ENCODE assay signal across 24 cellular contexts in the genomic region with DNA sequence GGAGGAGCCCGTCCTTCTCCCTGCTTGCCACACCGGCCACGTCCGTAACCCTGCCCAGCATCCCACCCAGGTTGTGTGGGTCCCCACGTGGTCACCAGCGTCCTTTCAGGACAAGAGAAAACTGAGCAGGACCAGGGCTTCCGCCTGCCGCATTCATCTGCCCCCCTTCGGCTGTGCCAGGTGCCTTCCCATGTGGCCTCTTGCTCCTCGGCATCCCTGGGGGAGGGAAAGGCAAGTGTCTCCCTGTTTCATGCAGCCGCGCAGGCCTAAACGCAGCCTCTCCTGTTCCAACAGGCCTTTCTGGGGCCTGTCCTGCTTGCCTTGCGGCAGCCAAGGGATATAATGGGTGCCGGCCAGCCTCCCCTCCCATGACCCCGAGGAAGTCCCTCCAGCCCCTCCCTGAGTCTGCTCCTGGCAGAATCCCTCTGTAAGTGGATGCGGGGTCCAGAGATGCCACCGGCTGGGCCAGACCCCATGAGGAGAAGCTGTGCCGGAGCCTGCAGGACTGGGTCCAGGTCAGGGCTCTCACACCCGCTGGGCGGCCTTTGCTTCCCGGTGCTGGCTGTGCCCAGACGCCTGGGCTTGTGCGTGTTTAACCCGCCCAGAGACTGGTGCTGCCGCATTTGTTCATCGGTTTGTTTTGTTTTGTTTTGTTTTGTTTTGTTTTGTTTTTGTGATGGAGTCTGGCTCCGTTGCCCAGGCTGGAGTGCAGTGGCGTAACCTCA. TPM values are rescaled to one million over a fixed set of nuclear protein-coding genes. Genes with fewer than 3 reads are reported as not detected.
DNase-seq lines count a peak whose midpoint lies in the region; ATAC-seq and TF ChIP-seq lines count a peak whose summit lies in the region.
"Had no signal": no experiment of that assay in that cellular context is flagged by ENCODE, and none has a peak within 500 bp of the region (broad histone marks: within the 10 kb centered on the region; RNA-seq: fewer than 3 reads in every experiment).

No MANE protein-coding gene starts in this region.

- TF ChIP-seq CTCF in Peyer's patch (IDR thresholded peaks at IDR 0.05) (no peak), spleen (IDR thresholded peaks at IDR 0.05 in 8 of 11, conservative IDR thresholded peaks at IDR 0.05 in 3 of 11) (no peak)

- H2AFZ ChIP-seq in mesenchymal stem cell (ENCODE audit: low read depth, low read length), result no peak overlapping the region

- H3K23ac ChIP-seq in mesenchymal stem cell (ENCODE audit: low read length in 2 of 2), result no peak overlapping the region

- H3K4me1 ChIP-seq in Peyer's patch (peaks cover 0 to 9% (median 0%) of the 10 kb centered on the region in 4 donors), mesenchymal stem cell (ENCODE audit: control insufficient read depth, insufficient read depth, low read depth, low read length) (peaks cover 20% of the 10 kb centered on the region), spleen (peaks cover 3 to 17% (median 11%) of the 10 kb centered on the region in 6 donors), SJCRH30 (no peaks in the 10 kb centered on the region)

- no peak overlapping the region for H3K9ac ChIP-seq in mesenchymal stem cell (ENCODE audit: low read length)

- no peak overlapping the region for H3K4ac ChIP-seq in mesenchymal stem cell (ENCODE audit: low read depth in 1 of 2, low read length in 2 of 2)

- H3K18ac ChIP-seq in mesenchymal stem cell (ENCODE audit: low read depth in 1 of 2, low read length in 2 of 2), result no peak overlapping the region

- peak; percentile 48 for DNase-seq in DMS 273 (lab: John Stamatoyannopoulos, UW; ENCODE audit: unreplicated experiment)
- no peak for DNase-seq in DMS 273 treated with DMSO at 0.1 percent for 48 hours (lab: John Stamatoyannopoulos, UW)
- DNase-seq in Peyer's patch, result peak in 2 of 3 donors; percentile 41 to 48
- no peak for DNase-seq in mesenchymal stem cell
- DNase-seq in spleen, result peak; percentile 69
- no peak for DNase-seq in NCI-H1930 (lab: John Stamatoyannopoulos, UW)
- DNase-seq in SJCRH30, result no peak
- DNase-seq: activated B cell treated with CpG ODN at 0.5 μM for 24 hours; activated naive CD4-positive, alpha-beta T cell treated with anti-CD3 and anti-CD28 coated beads, Interleukin-2, amount 50 U/mL, for 16 hours; cortex of kidney; kidney; NCI-H1092; NCI-H2029; NCI-H774; stimulated activated naive CD8-positive, alpha-beta T cell treated with anti-CD3 and anti-CD28 coated beads, Interleukin-15, Interleukin-2, amounts not matched to agents 100 U/mL and 50 U/mL, for 24 hours; SW 1271 had no signal

- H3K27ac ChIP-seq in Peyer's patch (no peak overlapping the region), mesenchymal stem cell (ENCODE audit: low read length, poor library complexity, severe bottlenecking) (no peak overlapping the region), spleen (no peak overlapping the region), SJCRH30 (no peak overlapping the region)
- H3K27ac ChIP-seq: 22Rv1, HL-60 had no signal

- peak overlapping the region; percentile 33 for H2BK15ac ChIP-seq in mesenchymal stem cell (ENCODE audit: low read depth, poor library complexity, severe bottlenecking)

- H2BK120ac ChIP-seq in mesenchymal stem cell (ENCODE audit: low read depth, low read length), result no peak overlapping the region

- H2BK12ac ChIP-seq in mesenchymal stem cell (ENCODE audit: low read length in 2 of 2), result no peak overlapping the region

- H3K79me1 ChIP-seq in mesenchymal stem cell (replicated peaks; ENCODE audit: low read length, poor library complexity, severe bottlenecking), result no peaks in the 10 kb centered on the region

- 90% methylated on average over 29 of the region's 29 CpGs for WGBS in mesenchymal stem cell
- WGBS in spleen, 5 donors, result 90 to 94% (median 91%) methylated on average over 25 to 29 of the region's 29 CpGs

- TF ChIP-seq POLR2A in Peyer's patch (IDR thresholded peaks at IDR 0.05) (no peak), spleen (IDR thresholded peaks at IDR 0.05) (no peak)

- H3K4me2 ChIP-seq in mesenchymal stem cell (ENCODE audit: low read length, poor library complexity, severe bottlenecking), result no peak overlapping the region

- no peak overlapping the region for H4K8ac ChIP-seq in mesenchymal stem cell (ENCODE audit: low read length)

- no peak overlapping the region for H4K91ac ChIP-seq in mesenchymal stem cell (ENCODE audit: low read length)

- H3K14ac ChIP-seq in mesenchymal stem cell (ENCODE audit: low read length in 2 of 2), result no peak overlapping the region

- H3K4me3 ChIP-seq in Peyer's patch, result no peak overlapping the region
- no peak overlapping the region for H3K4me3 ChIP-seq in mesenchymal stem cell (ENCODE audit: insufficient read depth in 1 of 2, low read depth in 1 of 2, low read length in 2 of 2)
- H3K4me3 ChIP-seq in spleen, result no peak overlapping the region
- no peak overlapping the region for H3K4me3 ChIP-seq in SJCRH30
- H3K4me3 ChIP-seq: HAP-1 had no signal

- H3K27me3 ChIP-seq in Peyer's patch (peaks cover 0 to 11% of the 10 kb centered on the region in 2 donors), mesenchymal stem cell (ENCODE audit: control insufficient read depth in 1 of 2, insufficient read depth in 1 of 2, low read length in 2 of 2) (no peaks in the 10 kb centered on the region), spleen (replicated peaks in 1 of 7) (peaks cover 0 to 35% (median 13%) of the 10 kb centered on the region in 7 donors), SJCRH30 (no peaks in the 10 kb centered on the region)

- H3K9me3 ChIP-seq in Peyer's patch (no peaks in the 10 kb centered on the region), mesenchymal stem cell (ENCODE audit: control insufficient read depth, low read length) (no peaks in the 10 kb centered on the region), spleen (no peaks in the 10 kb centered on the region), SJCRH30 (replicated peaks) (no peaks in the 10 kb centered on the region)
- H3K9me3 ChIP-seq: HAP-1 had no signal

- no peak for ATAC-seq in GM18870 (IDR thresholded peaks at IDR 0.05; ENCODE audit: unreplicated experiment)
- ATAC-seq: Right ventricle myocardium inferior; stimulated activated naive CD8-positive, alpha-beta T cell treated with anti-CD3 and anti-CD28 coated beads, Interleukin-15, Interleukin-2, amounts not matched to agents 100 U/mL and 50 U/mL, for 24 hours had no signal

- no peak overlapping the region for H2BK5ac ChIP-seq in mesenchymal stem cell (ENCODE audit: low read depth, low read length, poor library complexity, severe bottlenecking)

- no peak overlapping the region for H2AK5ac ChIP-seq in mesenchymal stem cell (ENCODE audit: low read length, severe bottlenecking)

- intact Hi-C loops in spleen (cut with DNase I; ENCODE audit: low total_unique reads), result no loop called here

- H3K36me3 ChIP-seq in Peyer's patch (no peaks in the 10 kb centered on the region), mesenchymal stem cell (ENCODE audit: control insufficient read depth in 1 of 2, insufficient read depth in 2 of 2, low read depth in 1 of 2, low read length in 2 of 2) (peaks cover 2 to 8% of the 10 kb centered on the region in 2 experiments), spleen (peaks cover 0 to 9% (median 7%) of the 10 kb centered on the region in 6 donors), SJCRH30 (no peaks in the 10 kb centered on the region)
- H3K36me3 ChIP-seq: HAP-1 had no signal

RNA-seq across cellular contexts. Expression of a gene that starts 23.1 kb away (rescaled TPM):
- total RNA-seq in Peyer's patch (1 to 10 TPM in 3 of 4 donors, not detected in 1; 1.4 to 2.5 (median 2.1) TPM), spleen (not detected)
- polyA plus RNA-seq in mesenchymal stem cell (2013, experiment 1 of 2), result 0.01 TPM
- not detected for polyA plus RNA-seq in mesenchymal stem cell (2013, experiment 2 of 2)
- polyA plus RNA-seq in spleen, result not detected
- not detected in 2 replicates for total RNA-seq in SJCRH30 (2014; rRNA removed; shearing (Covaris generic))
- total RNA-seq: activated B cell treated with CpG ODN at 0.5 μM for 24 hours, bronchial epithelial cell, osteoblast, Right ventricle myocardium inferior had no signal
- polyA plus RNA-seq: fibroblast of lung had no signal

Comparison
In these comparisons a context has a peak if more than half of its experiments do, and no peak if none do; other contexts are left out.
1. DNase-seq: peak in DMS 273 (single experiment), Peyer's patch (2 of 3) and spleen (single experiment); none in DMS 273 treated with DMSO at 0.1 percent for 48 hours (single experiment), mesenchymal stem cell (single experiment), NCI-H1930 (0 of 2) and SJCRH30 (0 of 2).